1 cellular context compared by ENCODE assay signal in the genomic region with DNA sequence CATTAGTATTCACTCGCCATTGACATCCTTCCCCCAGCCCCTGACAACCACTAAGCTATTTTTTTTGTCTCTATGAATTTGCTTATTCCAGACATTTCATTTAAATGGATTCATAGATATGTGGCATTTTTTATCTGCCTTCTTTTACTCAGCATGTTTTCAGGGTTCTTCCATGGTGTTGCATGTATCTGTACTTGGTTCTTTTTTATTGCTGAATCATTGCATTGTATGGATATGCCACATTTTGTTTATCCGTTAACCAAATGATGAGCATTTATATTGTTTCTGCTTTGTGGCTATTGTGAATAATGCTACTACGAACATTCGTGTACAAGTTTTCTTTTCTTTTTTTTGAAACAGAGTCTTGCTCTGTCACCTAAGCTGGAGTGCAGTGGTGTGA.
TF ChIP-seq lines count a peak whose summit lies in the region.

No MANE protein-coding gene starts in this region.

TF ChIP-seq in HepG2, 621 proteins besides CTCF, POLR2A, EP300 and RAD21:
- TF ChIP-seq NFE2L2 (IDR thresholded peaks at IDR 0.05; ENCODE audit: low read length) (peak; percentile 43; the same call in 1 of the 2 replicates), CBFB (CRISPR knock-in tag; IDR thresholded peaks at IDR 0.05) (no peak)
